Comparison of ENCODE assay signal across 1 cellular context in the genomic region with DNA sequence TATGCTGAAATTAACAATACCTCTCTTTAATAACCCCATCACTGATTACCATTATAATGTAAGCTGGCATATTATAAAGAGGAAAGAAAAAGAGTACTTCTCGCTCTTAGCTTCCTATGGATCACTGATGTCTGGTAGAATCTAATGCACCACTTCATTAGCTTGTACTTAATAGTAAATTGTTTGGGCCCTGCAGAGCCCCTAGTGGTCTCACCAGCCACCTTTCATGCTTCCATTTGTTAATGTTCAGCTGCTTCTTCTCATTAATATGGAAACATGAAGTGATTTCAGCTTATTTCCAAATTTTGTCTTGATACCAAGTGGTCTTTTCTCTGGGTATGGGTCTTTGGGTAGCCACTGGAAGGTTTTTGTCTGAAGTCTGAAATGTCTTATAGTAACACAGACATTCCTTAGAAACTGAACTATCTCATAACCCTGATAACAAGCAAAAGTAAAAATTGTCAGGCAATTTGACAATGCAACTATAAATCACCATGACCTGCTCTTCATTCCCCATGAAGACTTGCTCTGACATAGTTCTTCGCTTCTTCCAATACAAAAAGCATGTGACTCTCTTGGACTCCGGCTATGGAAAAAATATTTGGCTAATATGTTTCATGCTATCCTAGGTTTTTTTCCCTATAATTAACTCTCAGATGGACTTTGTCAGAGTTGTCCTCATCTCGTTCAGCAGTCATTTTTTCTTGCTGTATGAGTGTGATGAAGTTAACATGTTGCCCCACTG.
TF ChIP-seq lines count a peak whose summit lies in the region.

No MANE protein-coding gene starts in this region.

TF ChIP-seq in GM12878, 131 proteins besides CTCF, POLR2A, EP300 and RAD21 (continued from another document):
- TF ChIP-seq SKIL (IDR thresholded peaks at IDR 0.05; ENCODE audit: low read depth, poor library complexity, severe bottlenecking), result no peak
- no peak for TF ChIP-seq CBFB (IDR thresholded peaks at IDR 0.05; ENCODE audit: low read depth)
- TF ChIP-seq IRF5 (IDR thresholded peaks at IDR 0.05; ENCODE audit: borderline replicate concordance), result no peak
- no peak for TF ChIP-seq PBX3 (IDR thresholded peaks at IDR 0.05; ENCODE audit: insufficient replicate concordance, low read depth, low read length)
- TF ChIP-seq, protein P1, sequence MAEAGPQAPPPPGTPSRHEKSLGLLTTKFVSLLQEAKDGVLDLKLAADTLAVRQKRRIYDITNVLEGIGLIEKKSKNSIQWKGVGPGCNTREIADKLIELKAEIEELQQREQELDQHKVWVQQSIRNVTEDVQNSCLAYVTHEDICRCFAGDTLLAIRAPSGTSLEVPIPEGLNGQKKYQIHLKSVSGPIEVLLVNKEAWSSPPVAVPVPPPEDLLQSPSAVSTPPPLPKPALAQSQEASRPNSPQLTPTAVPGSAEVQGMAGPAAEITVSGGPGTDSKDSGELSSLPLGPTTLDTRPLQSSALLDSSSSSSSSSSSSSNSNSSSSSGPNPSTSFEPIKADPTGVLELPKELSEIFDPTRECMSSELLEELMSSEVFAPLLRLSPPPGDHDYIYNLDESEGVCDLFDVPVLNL (IDR thresholded peaks at IDR 0.05; ENCODE audit: low read depth, low read length), result no peak
- no peak for TF ChIP-seq PAX5 (IDR thresholded peaks at IDR 0.05; ENCODE audit: borderline replicate concordance, low read depth, low read length)
- TF ChIP-seq SIN3A (IDR thresholded peaks at IDR 0.05; ENCODE audit: low read depth, low read length), result no peak
- TF ChIP-seq MYC (IDR thresholded peaks at IDR 0.05; ENCODE audit: insufficient read depth, insufficient read length, insufficient replicate concordance, low read length, severe bottlenecking), result no peak
- no peak for TF ChIP-seq ZNF274 (IDR thresholded peaks at IDR 0.05; ENCODE audit: insufficient read depth, insufficient read length)
- TF ChIP-seq IRF3 (IDR thresholded peaks at IDR 0.05), result no peak
- TF ChIP-seq CEBPZ (IDR thresholded peaks at IDR 0.05; ENCODE audit: low read depth, low read length), result no peak
- TF ChIP-seq GABPA (IDR thresholded peaks at IDR 0.05; ENCODE audit: low read depth), result no peak
- no peak for TF ChIP-seq MTA2 (IDR thresholded peaks at IDR 0.05; ENCODE audit: low read depth)
- no peak for TF ChIP-seq PRDM15 (CRISPR knock-in tag; IDR thresholded peaks at IDR 0.05)
- no peak for TF ChIP-seq SPI1 (IDR thresholded peaks at IDR 0.05; ENCODE audit: borderline replicate concordance, insufficient read depth, low read depth, low read length)
- no peak for TF ChIP-seq NFYA (IDR thresholded peaks at IDR 0.05; ENCODE audit: borderline replicate concordance, low read depth, low read length)
